ENCODE assay signal across 13 cellular contexts in genomic region chr2:17615728-17616351, GRCh38.
A peak's percentile ranks its signal among the peaks of the same experiment; 100 is the strongest.
DNase-seq lines count a peak whose midpoint lies in the region; ATAC-seq and TF ChIP-seq lines count a peak whose summit lies in the region.
"Had no signal": no experiment of that assay in that cellular context is flagged by ENCODE, and none has a peak within 500 bp of the region (broad histone marks: within the 10 kb centered on the region; RNA-seq: fewer than 3 reads in every experiment).

No MANE protein-coding gene starts in this region.

- H3K36me3 Mint-ChIP-seq in MCF 10A (ENCODE audit: insufficient read depth, unreplicated experiment), result no peaks in the 10 kb centered on the region

- intact Hi-C loops in MCF 10A (cut with micrococcal nuclease), result no loop called here

- H3K27me3 Mint-ChIP-seq in MCF 10A (ENCODE audit: insufficient read depth, unreplicated experiment), result no peaks in the 10 kb centered on the region

- CTCF ChIA-PET in MCF 10A (lab: Yijun Ruan, JAX), result interaction anchor here (0.6 to 1.3 kb wide), 3 partner anchors 55 to 77 kb away, joined by 4 to 5 read pairs (median 4); partner anchors contain the start of gene VSNL1

- POLR2A ChIA-PET in MCF 10A (lab: Yijun Ruan, JAX), result interaction anchor here (0.5 to 2.4 kb wide), 4 partner anchors 26 to 197 kb away, joined by 3 to 5 read pairs (median 4); no protein-coding TSS in a partner anchor

- no peak for TF ChIP-seq CTCF in AG09309 (IDR thresholded peaks at IDR 0.05; ENCODE audit: control insufficient read depth, insufficient read depth, low read depth, low read length, missing control alignments)
- no peak for TF ChIP-seq CTCF in MCF 10A (IDR thresholded peaks at IDR 0.05; ENCODE audit: unreplicated experiment)

- H3K4me3 Mint-ChIP-seq in MCF 10A (ENCODE audit: unreplicated experiment), result no peak overlapping the region

- peaks cover 22% of the 10 kb centered on the region for H3K4me1 Mint-ChIP-seq in MCF 10A (ENCODE audit: insufficient read depth, unreplicated experiment)

- DNase-seq in AG09309 (ENCODE audit: low read depth) (peak; percentile 38), HT1080 (ENCODE audit: low read depth) (peak; percentile 99), MCF 10A (ENCODE audit: unreplicated experiment) (peak; percentile 76), islet precursor cell (peak; percentile 59), T-helper 2 cell (no peak), KBM-7 (no peak)
- no peak for DNase-seq in activated CD4-positive, CD25-positive, alpha-beta regulatory T cell (lab: John Stamatoyannopoulos, UW)
- DNase-seq: activated naive CD4-positive, alpha-beta T cell treated with anti-CD3 and anti-CD28 coated beads, Interleukin-2, amount 50 U/mL, for 16 hours; erythroblast; NCI-H1092; posterior cingulate gyrus; stimulated activated CD4-positive, alpha-beta T cell treated with anti-CD3 and anti-CD28 coated beads, Interleukin-1b, Interleukin-23, amount 100 ng/mL, for 48 hours had no signal

- in situ Hi-C loops in KBM-7 (cut with MboI; ENCODE audit: low pct_unique_long_range_greater_than_20kb, low sequenced_read_pairs), result no loop called here

- H3K9me3 Mint-ChIP-seq in MCF 10A (ENCODE audit: unreplicated experiment), result no peaks in the 10 kb centered on the region

- no TSS peak for BruUV-seq in MCF 10A (replicated peaks; lab: Mats Ljungman, UMichigan)

- no peak overlapping the region for H3K4me3 ChIP-seq in AG09309 (ENCODE audit: control insufficient read depth, low read depth, low read length)

- no peak for ATAC-seq in HG02840 (IDR thresholded peaks at IDR 0.05; ENCODE audit: low FRiP score, unreplicated experiment)

- H3K27ac Mint-ChIP-seq in MCF 10A (ENCODE audit: low read depth, unreplicated experiment), result peak overlapping the region; percentile 55

Comparison
In these comparisons a context has a peak if more than half of its experiments do, and no peak if none do; other contexts are left out.
1. DNase-seq: peak in AG09309 (single experiment), HT1080 (single experiment), MCF 10A (single experiment) and islet precursor cell (single experiment); none in T-helper 2 cell (0 of 5), KBM-7 (single experiment) and activated CD4-positive, CD25-positive, alpha-beta regulatory T cell (0 of 4).